In the genomic region with DNA sequence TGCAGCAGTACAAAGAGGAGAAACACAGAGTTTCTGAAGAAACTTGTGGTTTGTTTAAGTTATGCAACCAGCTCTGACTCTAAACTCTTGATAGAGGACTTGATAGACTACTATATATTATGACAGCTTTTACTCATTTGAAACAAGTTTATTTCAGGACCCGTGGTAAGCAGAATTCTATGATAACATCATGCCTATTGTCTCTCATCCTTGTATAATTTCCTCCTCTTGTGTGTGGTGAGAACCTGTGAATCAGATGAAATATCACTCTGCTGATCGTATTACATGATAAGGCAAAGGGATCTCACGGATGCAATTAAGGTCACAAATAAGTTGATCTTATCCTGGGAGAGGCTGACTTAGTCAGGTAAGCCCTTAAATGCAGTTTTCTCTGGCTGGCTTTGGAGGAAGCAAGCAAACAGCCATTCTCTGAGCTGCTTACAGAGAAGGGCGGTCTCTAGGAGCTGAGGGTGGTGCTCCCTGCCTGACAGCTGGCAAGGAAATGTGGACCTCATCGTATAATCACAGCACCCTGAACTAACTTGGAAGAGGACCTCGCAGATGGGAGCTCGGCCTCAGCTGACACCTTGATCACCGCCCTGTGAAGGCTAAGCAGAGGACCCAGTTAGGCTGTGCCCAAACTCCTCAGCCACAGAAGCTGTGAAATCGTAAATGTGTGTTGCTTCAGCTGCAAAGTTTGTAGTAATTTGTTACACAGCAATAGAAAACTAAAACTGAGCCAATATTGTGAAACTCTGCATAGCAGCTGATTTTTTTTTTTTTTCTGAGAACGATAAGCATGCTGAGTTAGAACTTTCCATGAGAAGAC, we compare ENCODE assay signal across 10 cellular contexts.
DNase-seq lines count a peak whose midpoint lies in the region; ATAC-seq and TF ChIP-seq lines count a peak whose summit lies in the region.
"Had no signal": no experiment of that assay in that cellular context is flagged by ENCODE, and none has a peak within 500 bp of the region (broad histone marks: within the 10 kb centered on the region; RNA-seq: fewer than 3 reads in every experiment).

No MANE protein-coding gene starts in this region.

- no peaks in the 10 kb centered on the region for H3K27me3 ChIP-seq in left lung
- H3K27me3 ChIP-seq in upper lobe of left lung = no peaks in the 10 kb centered on the region
- no peaks in the 10 kb centered on the region for H3K27me3 ChIP-seq in Karpas-422 (ENCODE audit: low read length)

- H2AFZ ChIP-seq in Karpas-422 (ENCODE audit: low read length) = no peak overlapping the region

- ATAC-seq in left lung (peak; percentile 52), upper lobe of left lung (ENCODE audit: low FRiP score in 2 of 2) (peak; percentile 37 to 82), GM21423 (IDR thresholded peaks at IDR 0.05; ENCODE audit: unreplicated experiment) (no peak), GM18858 (IDR thresholded peaks at IDR 0.05; ENCODE audit: unreplicated experiment) (no peak)
- ATAC-seq: A549 had no signal

- H3K4me2 ChIP-seq in Karpas-422 (ENCODE audit: low read depth, low read length, poor library complexity, severe bottlenecking) = no peak overlapping the region
- H3K4me2 ChIP-seq: A549 had no signal

- H4K20me1 ChIP-seq in Karpas-422 (ENCODE audit: insufficient read depth, low read depth, low read length) = no peaks in the 10 kb centered on the region

- H3K27ac ChIP-seq in left lung (peak overlapping the region; percentile 43 to 56), upper lobe of left lung (peak overlapping the region in 2 of 4 donors; percentile 52 to 79), Karpas-422 (ENCODE audit: low read length) (no peak overlapping the region)

- no peaks in the 10 kb centered on the region for H3K9me2 ChIP-seq in Karpas-422 (replicated peaks; ENCODE audit: insufficient read depth, low read length)

- TF ChIP-seq EP300 in upper lobe of left lung (IDR thresholded peaks at IDR 0.05) = no peak

- no peak overlapping the region for H3K9ac ChIP-seq in Karpas-422 (ENCODE audit: low read length)

- no peak overlapping the region for H3K4me3 ChIP-seq in left lung
- peak overlapping the region in 1 of 4 donors; percentile 25 for H3K4me3 ChIP-seq in upper lobe of left lung
- no peak overlapping the region for H3K4me3 ChIP-seq in Karpas-422 (ENCODE audit: low read length)
- H3K4me3 ChIP-seq: A549 had no signal

- peaks cover 8% of the 10 kb centered on the region in 2 donors for H3K4me1 ChIP-seq in left lung
- peaks cover 5 to 26% (median 10%) of the 10 kb centered on the region in 4 donors for H3K4me1 ChIP-seq in upper lobe of left lung
- H3K4me1 ChIP-seq in Karpas-422 (ENCODE audit: low read length) = no peaks in the 10 kb centered on the region
- H3K4me1 ChIP-seq: A549 had no signal

- no peak for TF ChIP-seq POLR2A in upper lobe of left lung (IDR thresholded peaks at IDR 0.05)

- peaks cover 0 to 2% of the 10 kb centered on the region in 2 donors for H3K9me3 ChIP-seq in left lung
- H3K9me3 ChIP-seq in upper lobe of left lung = no peaks in the 10 kb centered on the region
- no peaks in the 10 kb centered on the region for H3K9me3 ChIP-seq in Karpas-422 (ENCODE audit: low read length)
- H3K9me3 ChIP-seq: A549 had no signal

- intact Hi-C loops in left lung (cut with DNase I) = no loop called here

- TF ChIP-seq CTCF in left lung (IDR thresholded peaks at IDR 0.05) = no peak
- no peak for TF ChIP-seq CTCF in upper lobe of left lung (IDR thresholded peaks at IDR 0.05)

- H3K36me3 ChIP-seq in left lung = no peaks in the 10 kb centered on the region
- no peaks in the 10 kb centered on the region for H3K36me3 ChIP-seq in upper lobe of left lung
- no peaks in the 10 kb centered on the region for H3K36me3 ChIP-seq in Karpas-422 (ENCODE audit: insufficient read depth, low read length)

- H3K79me2 ChIP-seq in Karpas-422 (ENCODE audit: low read length) = no peaks in the 10 kb centered on the region

- 32 to 37% methylated on average over 6 to 10 of the region's 10 CpGs for WGBS in upper lobe of left lung, 2 donors

- DNase-seq in NCI-H1417 (lab: John Stamatoyannopoulos, UW) (peak in 2 of 3 experiments; percentile 5 to 47), NCI-H1417 treated with DMSO at 0.1 percent for 48 hours (lab: John Stamatoyannopoulos, UW) (no peak), dermis blood vessel endothelial cell (peak; percentile 20), left lung (no peak), upper lobe of left lung (peak in 1 of 2 donors; percentile 34), Karpas-422 (no peak)
- DNase-seq: effector CD4-positive, alpha-beta T cell had no signal

Comparison
In these comparisons a context has a peak if more than half of its experiments do, and no peak if none do; other contexts are left out.
1. DNase-seq: peak in NCI-H1417 (2 of 3) and dermis blood vessel endothelial cell (single experiment); none in NCI-H1417 treated with DMSO at 0.1 percent for 48 hours (single experiment), left lung (0 of 2) and Karpas-422 (single experiment).
2. ATAC-seq: peak in left lung (single experiment) and upper lobe of left lung (2 of 2); none in GM21423 (single experiment) and GM18858 (single experiment).